In genomic region chr14:64625363-64626232, GRCh38 we compare ENCODE assay signal across 3 cellular contexts.
TF ChIP-seq lines count a peak whose summit lies in the region.

No MANE protein-coding gene starts in this region.

TF ChIP-seq in IMR-90, 13 proteins besides CTCF, POLR2A, EP300 and RAD21:
- TF ChIP-seq MAFK (IDR thresholded peaks at IDR 0.05; ENCODE audit: low read depth, low read length): no peak
- TF ChIP-seq RCOR1 (IDR thresholded peaks at IDR 0.05; ENCODE audit: insufficient replicate concordance, low read length): no peak
- TF ChIP-seq BHLHE40 (IDR thresholded peaks at IDR 0.05; ENCODE audit: low read depth, low read length): no peak
- TF ChIP-seq NFE2L2 (IDR thresholded peaks at IDR 0.05; ENCODE audit: low read depth, low read length): no peak
- no peak for TF ChIP-seq MAZ (IDR thresholded peaks at IDR 0.05; ENCODE audit: borderline replicate concordance, low read depth, low read length)
- TF ChIP-seq USF2 (IDR thresholded peaks at IDR 0.05; ENCODE audit: low read depth, low read length): no peak
- no peak for TF ChIP-seq FOS (IDR thresholded peaks at IDR 0.05; ENCODE audit: low read depth, low read length)
- no peak for TF ChIP-seq RFX5 (IDR thresholded peaks at IDR 0.05; ENCODE audit: low read depth, low read length)

TF ChIP-seq in H1, 55 proteins besides CTCF, POLR2A, EP300 and RAD21:
- TF ChIP-seq TAF1 (IDR thresholded peaks at IDR 0.05; ENCODE audit: low read depth, low read length) (no peak), FOSL1 (IDR thresholded peaks at IDR 0.05; ENCODE audit: insufficient read depth, low read depth, low read length) (no peak), JUND (IDR thresholded peaks at IDR 0.05; ENCODE audit: low read length) (no peak), POLR2AphosphoS5 (IDR thresholded peaks at IDR 0.05; ENCODE audit: low read depth, low read length) (no peak), EGR1 (IDR thresholded peaks at IDR 0.05; ENCODE audit: borderline replicate concordance, low read depth, low read length) (no peak), GTF2F1 (IDR thresholded peaks at IDR 0.05; ENCODE audit: borderline replicate concordance, low read depth, low read length) (no peak), YY1 (IDR thresholded peaks at IDR 0.05; ENCODE audit: low read depth, low read length) (no peak), KDM5A (IDR thresholded peaks at IDR 0.05; ENCODE audit: low read length) (no peak), TCF12 (IDR thresholded peaks at IDR 0.05; ENCODE audit: low read depth, low read length) (no peak), BCL11A (IDR thresholded peaks at IDR 0.05; ENCODE audit: low read depth in 2 of 2, low read length in 2 of 2) (no peak), SP4 (IDR thresholded peaks at IDR 0.05; ENCODE audit: low read length) (no peak), NANOG (IDR thresholded peaks at IDR 0.05; ENCODE audit: insufficient read depth, low read depth, low read length, poor library complexity, severe bottlenecking) (no peak), BACH1 (IDR thresholded peaks at IDR 0.05; ENCODE audit: low read length) (no peak), SIX5 (IDR thresholded peaks at IDR 0.05; ENCODE audit: low read depth, low read length) (no peak), MAX (IDR thresholded peaks at IDR 0.05) (no peak), SAP30 (IDR thresholded peaks at IDR 0.05; ENCODE audit: insufficient read depth, insufficient replicate concordance, low read length) (no peak)

TF ChIP-seq in HepG2, 621 proteins besides CTCF, POLR2A, EP300 and RAD21:
- TF ChIP-seq MAF1 (CRISPR knock-in tag; IDR thresholded peaks at IDR 0.05; ENCODE audit: borderline replicate concordance) (no peak), SP140L (CRISPR knock-in tag; IDR thresholded peaks at IDR 0.05; ENCODE audit: borderline replicate concordance) (no peak), ZFY (CRISPR knock-in tag; IDR thresholded peaks at IDR 0.05) (peak; percentile 27; the same call in 1 of the 2 replicates), ZNF781 (CRISPR knock-in tag; IDR thresholded peaks at IDR 0.05; ENCODE audit: borderline replicate concordance, not compliant biosample characterization) (no peak), HNF4A (CRISPR knock-in tag; IDR thresholded peaks at IDR 0.05) (no peak; the same call in 1 of the 2 replicates), TFDP1 (CRISPR knock-in tag; IDR thresholded peaks at IDR 0.05; ENCODE audit: borderline replicate concordance) (peak; percentile 48; the same call in 1 of the 2 replicates), TEAD3 (CRISPR knock-in tag; optimal IDR thresholded peaks at IDR 0.05; ENCODE audit: borderline replicate concordance) (peak; percentile 21), SALL1 (CRISPR knock-in tag; IDR thresholded peaks at IDR 0.05) (peak; percentile 39; the same call in 1 of the 2 replicates), RARA (CRISPR knock-in tag; IDR thresholded peaks at IDR 0.05) (peak; percentile 73), ZNF292 (CRISPR knock-in tag; IDR thresholded peaks at IDR 0.05; ENCODE audit: borderline replicate concordance, low read depth) (0 out of 2 replicates have a peak, but pooled peaks have one; percentile 31), MAX (IDR thresholded peaks at IDR 0.05) (0 out of 2 replicates have a peak, but pooled peaks have one; percentile 31), TRIM24 (CRISPR knock-in tag; IDR thresholded peaks at IDR 0.05) (no peak), NFKB2 (CRISPR knock-in tag; IDR thresholded peaks at IDR 0.05; ENCODE audit: borderline replicate concordance) (peak; percentile 27; the same call in 1 of the 2 replicates), TFDP2 (CRISPR knock-in tag; IDR thresholded peaks at IDR 0.05) (0 out of 2 replicates have a peak, but pooled peaks have one; percentile 37), ZNF800 (CRISPR knock-in tag; IDR thresholded peaks at IDR 0.05) (0 out of 2 replicates have a peak, but pooled peaks have one; percentile 29), ARID5B (CRISPR knock-in tag; IDR thresholded peaks at IDR 0.05) (0 out of 2 replicates have a peak, but pooled peaks have one; percentile 21), ZFX (CRISPR knock-in tag; IDR thresholded peaks at IDR 0.05; ENCODE audit: low read depth) (0 out of 2 replicates have a peak, but pooled peaks have one; percentile 16), PHF21A (CRISPR knock-in tag; IDR thresholded peaks at IDR 0.05) (peak; percentile 47; the same call in 1 of the 2 replicates), RXRB (CRISPR knock-in tag; IDR thresholded peaks at IDR 0.05; ENCODE audit: borderline replicate concordance) (0 out of 2 replicates have a peak, but pooled peaks have one; percentile 37), IRF9 (CRISPR knock-in tag; IDR thresholded peaks at IDR 0.05; ENCODE audit: borderline replicate concordance) (peak; percentile 51; the same call in 1 of the 2 replicates), PAXIP1 (CRISPR knock-in tag; conservative IDR thresholded peaks at IDR 0.05) (0 out of 2 replicates have a peak, but pooled peaks have one; percentile 15), HDAC1 (CRISPR knock-in tag; IDR thresholded peaks at IDR 0.05) (peak; percentile 25; the same call in 1 of the 2 replicates), ZNF687 (CRISPR knock-in tag; IDR thresholded peaks at IDR 0.05) (peak; percentile 63)
